In the genomic region with DNA sequence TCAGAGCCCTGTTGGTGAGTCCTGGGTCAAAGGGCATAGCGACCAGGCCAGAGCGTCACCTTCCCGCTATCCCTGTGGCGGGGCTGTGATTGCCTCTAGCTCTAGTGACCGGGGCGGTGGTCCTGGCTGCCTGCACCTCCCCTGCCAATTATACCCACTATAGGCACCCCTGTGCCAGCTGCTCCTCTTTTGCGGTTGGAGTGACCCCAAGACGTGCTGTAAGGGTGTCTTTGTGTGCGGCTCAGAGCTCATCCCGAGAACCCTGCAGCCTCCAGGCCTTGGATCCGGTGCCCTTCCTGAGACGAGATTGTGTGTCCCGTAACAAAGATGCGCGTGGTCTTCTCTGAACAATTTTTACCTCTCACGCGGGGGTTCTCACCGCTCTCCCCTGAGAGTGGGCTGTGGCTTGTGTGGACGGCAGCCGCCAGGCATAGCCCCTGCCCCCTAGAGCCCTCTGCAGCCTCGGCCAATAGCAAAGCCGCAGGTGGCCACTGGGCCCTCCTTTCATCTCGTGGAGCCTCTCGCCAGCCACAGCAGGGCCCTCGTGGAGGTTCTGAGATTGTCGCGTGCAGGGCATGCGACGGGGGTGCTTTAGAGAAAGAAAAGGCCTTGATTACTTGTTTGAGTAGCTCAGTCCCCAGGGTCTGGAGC, we compare ENCODE assay signal across 19 cellular contexts. TPM values are rescaled to one million over a fixed set of nuclear protein-coding genes. Genes with fewer than 3 reads are reported as not detected.
DNase-seq lines count a peak whose midpoint lies in the region; ATAC-seq and TF ChIP-seq lines count a peak whose summit lies in the region.
"Had no signal": no experiment of that assay in that cellular context is flagged by ENCODE, and none has a peak within 500 bp of the region (broad histone marks: within the 10 kb centered on the region; RNA-seq: fewer than 3 reads in every experiment).

No MANE protein-coding gene starts in this region.

- no peaks in the 10 kb centered on the region for H3K36me3 ChIP-seq in endodermal cell (ENCODE audit: control insufficient read depth, insufficient read depth, low read length)
- H3K36me3 ChIP-seq in lower lobe of right lung = no peaks in the 10 kb centered on the region
- H3K36me3 ChIP-seq in sigmoid colon = no peaks in the 10 kb centered on the region
- H3K36me3 ChIP-seq in WERI-Rb-1 = peaks cover 2% of the 10 kb centered on the region; the same call in 1 of the 2 replicates

- no peaks in the 10 kb centered on the region for H3K9me3 ChIP-seq in endodermal cell (ENCODE audit: control insufficient read depth, low read length)
- no peaks in the 10 kb centered on the region for H3K9me3 ChIP-seq in lower lobe of right lung
- no peaks in the 10 kb centered on the region for H3K9me3 ChIP-seq in sigmoid colon
- H3K9me3 ChIP-seq in WERI-Rb-1 (ENCODE audit: severe bottlenecking) = no peaks in the 10 kb centered on the region
- H3K9me3 ChIP-seq: MG63 had no signal

- no peaks in the 10 kb centered on the region for H3K4me1 ChIP-seq in endodermal cell (ENCODE audit: control insufficient read depth, insufficient read depth, low read length)
- peaks cover 9% of the 10 kb centered on the region for H3K4me1 ChIP-seq in lower lobe of right lung
- no peaks in the 10 kb centered on the region for H3K4me1 ChIP-seq in sigmoid colon

- H3K4me1 Mint-ChIP-seq in activated naive CD4-positive, alpha-beta T cell treated with anti-CD3 and anti-CD28 coated beads, Interleukin-2, amount 10 ng/mL, durations not matched to agents 7 days and 5 days = no peaks in the 10 kb centered on the region
- peaks cover 8% of the 10 kb centered on the region for H3K4me1 Mint-ChIP-seq in endodermal cell
- H3K4me1 Mint-ChIP-seq: CD8-positive, alpha-beta memory T cell had no signal

- no peak for TF ChIP-seq EP300 in sigmoid colon (IDR thresholded peaks at IDR 0.05)

- no peak for TF ChIP-seq POLR2A in sigmoid colon (IDR thresholded peaks at IDR 0.05)

- CTCF ChIA-PET in activated naive CD4-positive, alpha-beta T cell treated with anti-CD3 and anti-CD28 coated beads, Interleukin-2, amount 10 ng/mL, durations not matched to agents 7 days and 5 days (lab: Charles Lee) = no interaction called here

- no peak overlapping the region for H3K9ac ChIP-seq in endodermal cell (ENCODE audit: extremely low read depth, low read length, poor library complexity, severe bottlenecking)

- H3K27ac ChIP-seq in endodermal cell (ENCODE audit: low read depth, low read length) = peak overlapping the region; percentile 66
- H3K27ac ChIP-seq in lower lobe of right lung = no peak overlapping the region
- no peak overlapping the region for H3K27ac ChIP-seq in sigmoid colon
- H3K27ac ChIP-seq in WERI-Rb-1 = no peak overlapping the region
- H3K27ac ChIP-seq: 22Rv1, PC-9 had no signal

- intact Hi-C loops in lower lobe of right lung (cut with DNase I) = no loop called here
- intact Hi-C loops in sigmoid colon (cut with DNase I) = no loop called here

- H3K27me3 ChIP-seq in endodermal cell (ENCODE audit: control insufficient read depth, insufficient read depth, low read length, poor library complexity, severe bottlenecking) = no peaks in the 10 kb centered on the region
- no peaks in the 10 kb centered on the region for H3K27me3 ChIP-seq in lower lobe of right lung (ENCODE audit: low read depth)
- no peaks in the 10 kb centered on the region for H3K27me3 ChIP-seq in sigmoid colon
- no peaks in the 10 kb centered on the region for H3K27me3 ChIP-seq in WERI-Rb-1 (ENCODE audit: insufficient read depth, low read depth, severe bottlenecking)
- H3K27me3 ChIP-seq: MG63 had no signal

- 78 to 84% methylated on average over 25 to 29 of the region's 29 CpGs for WGBS in endodermal cell (ENCODE audit: insufficient coverage in 1 of 2, insufficient read length in 1 of 2), 2 experiments
- 86 to 90% methylated on average over 29 of the region's 29 CpGs for WGBS in sigmoid colon, 2 donors

- H3K9me3 Mint-ChIP-seq in activated naive CD4-positive, alpha-beta T cell treated with anti-CD3 and anti-CD28 coated beads, Interleukin-2, amount 10 ng/mL, durations not matched to agents 7 days and 5 days = no peaks in the 10 kb centered on the region
- H3K9me3 Mint-ChIP-seq in activated naive CD4-positive, alpha-beta T cell treated with anti-CD3 and anti-CD28 coated beads, Interleukin-2, amount 50 U/mL, for 72 hours = no peaks in the 10 kb centered on the region
- no peaks in the 10 kb centered on the region for H3K9me3 Mint-ChIP-seq in endodermal cell
- H3K9me3 Mint-ChIP-seq: CD8-positive, alpha-beta memory T cell had no signal

- peak overlapping the region; percentile 37 for H3K27ac Mint-ChIP-seq in activated naive CD4-positive, alpha-beta T cell treated with anti-CD3 and anti-CD28 coated beads, Interleukin-2, amount 10 ng/mL, durations not matched to agents 7 days and 5 days
- H3K27ac Mint-ChIP-seq in activated naive CD4-positive, alpha-beta T cell treated with anti-CD3 and anti-CD28 coated beads, Interleukin-2, amount 50 U/mL, for 72 hours = no peak overlapping the region
- H3K27ac Mint-ChIP-seq in endodermal cell = no peak overlapping the region

- no peak for TF ChIP-seq CTCF in endodermal cell (conservative IDR thresholded peaks at IDR 0.05)
- no peak for TF ChIP-seq CTCF in lower lobe of right lung (IDR thresholded peaks at IDR 0.05)
- no peak for TF ChIP-seq CTCF in sigmoid colon (IDR thresholded peaks at IDR 0.05)
- TF ChIP-seq CTCF in WERI-Rb-1 (IDR thresholded peaks at IDR 0.05; ENCODE audit: low read depth, low read length) = no peak

- H3K27me3 Mint-ChIP-seq in activated naive CD4-positive, alpha-beta T cell treated with anti-CD3 and anti-CD28 coated beads, Interleukin-2, amount 10 ng/mL, durations not matched to agents 7 days and 5 days = no peaks in the 10 kb centered on the region
- no peaks in the 10 kb centered on the region for H3K27me3 Mint-ChIP-seq in endodermal cell (ENCODE audit: insufficient read depth)
- H3K27me3 Mint-ChIP-seq: CD8-positive, alpha-beta memory T cell had no signal

- H3K4me3 ChIP-seq in endodermal cell (ENCODE audit: low read length) (no peak overlapping the region), lower lobe of right lung (no peak overlapping the region), sigmoid colon (no peak overlapping the region), WERI-Rb-1 (ENCODE audit: low read depth, low read length) (no peak overlapping the region)
- H3K4me3 ChIP-seq: MG63, PC-9 had no signal

- H3K4me3 Mint-ChIP-seq in activated naive CD4-positive, alpha-beta T cell treated with anti-CD3 and anti-CD28 coated beads, Interleukin-2, amount 10 ng/mL, durations not matched to agents 7 days and 5 days = no peak overlapping the region
- H3K4me3 Mint-ChIP-seq in endodermal cell = no peak overlapping the region
- H3K4me3 Mint-ChIP-seq: CD8-positive, alpha-beta memory T cell had no signal

- no peak for ATAC-seq in activated naive CD4-positive, alpha-beta T cell treated with anti-CD3 and anti-CD28 coated beads, Interleukin-2, amount 50 U/mL, for 72 hours
- ATAC-seq in lower lobe of right lung = peak in 1 of 2 donors; percentile 6
- ATAC-seq in GM19395 (IDR thresholded peaks at IDR 0.05; ENCODE audit: unreplicated experiment) = no peak
- ATAC-seq: HCT116 had no signal

- no peak for DNase-seq in activated naive CD4-positive, alpha-beta T cell treated with anti-CD3 and anti-CD28 coated beads, Interleukin-2, amount 10 ng/mL, durations not matched to agents 7 days and 5 days
- DNase-seq in activated naive CD4-positive, alpha-beta T cell treated with anti-CD3 and anti-CD28 coated beads, Interleukin-2, amount 50 U/mL, for 72 hours (ENCODE audit: low spot score in 2 of 2) = no peak
- no peak for DNase-seq in endodermal cell
- peak; percentile 33 for DNase-seq in lower lobe of right lung
- peak; percentile 50 for DNase-seq in sigmoid colon
- no peak for DNase-seq in WERI-Rb-1
- no peak for DNase-seq in activated gamma-delta T cell (lab: John Stamatoyannopoulos, UW)
- DNase-seq: DMS79 treated with DMSO at 0.1 percent for 48 hours, MG63, NCI-H1092 treated with DMSO at 0.1 percent for 48 hours, NCI-H2107, NCI-H2227 treated with DMSO at 0.1 percent for 48 hours, NCI-H524, PC-9 had no signal

- H3K36me3 Mint-ChIP-seq in activated naive CD4-positive, alpha-beta T cell treated with anti-CD3 and anti-CD28 coated beads, Interleukin-2, amount 10 ng/mL, durations not matched to agents 7 days and 5 days = no peaks in the 10 kb centered on the region
- no peaks in the 10 kb centered on the region for H3K36me3 Mint-ChIP-seq in activated naive CD4-positive, alpha-beta T cell treated with anti-CD3 and anti-CD28 coated beads, Interleukin-2, amount 50 U/mL, for 72 hours
- H3K36me3 Mint-ChIP-seq in endodermal cell (ENCODE audit: low read depth) = no peaks in the 10 kb centered on the region
- H3K36me3 Mint-ChIP-seq: CD8-positive, alpha-beta memory T cell had no signal

RNA-seq across cellular contexts. Expression of a gene that starts 10.5 kb away (rescaled TPM):
- 10 to 100 TPM in 1 of 2 donors, 1 to 10 TPM in 1; 1.8 to 14.6 TPM for total RNA-seq in activated naive CD4-positive, alpha-beta T cell treated with anti-CD3 and anti-CD28 coated beads, Interleukin-2, amount 50 U/mL, for 72 hours
- total RNA-seq in endodermal cell (10 to 100 TPM; 11.2 to 13.9 TPM), lower lobe of right lung (24.1 TPM), sigmoid colon (1 to 10 TPM in 3 of 4 donors, under 1 TPM in 1; 0.71 to 4.4 (median 2.0) TPM)
- 63.1 TPM for polyA plus RNA-seq in endodermal cell (2013, experiment 1 of 2)
- polyA plus RNA-seq in endodermal cell (2013, experiment 2 of 2) = 59.4 TPM
- polyA plus RNA-seq in sigmoid colon = 1 to 10 TPM in 2 of 3 donors, under 1 TPM in 1; 0.60 to 4.0 (median 1.8) TPM
- polyA plus RNA-seq: BJ; CD8-positive, alpha-beta memory T cell had no signal

Comparison
In these comparisons a context has a peak if more than half of its experiments do, and no peak if none do; other contexts are left out.
1. DNase-seq: peak in lower lobe of right lung (single experiment) and sigmoid colon (single experiment); none in activated naive CD4-positive, alpha-beta T cell treated with anti-CD3 and anti-CD28 coated beads, Interleukin-2, amount 10 ng/mL, durations not matched to agents 7 days and 5 days (single experiment), activated naive CD4-positive, alpha-beta T cell treated with anti-CD3 and anti-CD28 coated beads, Interleukin-2, amount 50 U/mL, for 72 hours (0 of 2), endodermal cell (single experiment), WERI-Rb-1 (single experiment) and activated gamma-delta T cell (single experiment).